Comparison of ENCODE assay signal across 8 cellular contexts in the genomic region with DNA sequence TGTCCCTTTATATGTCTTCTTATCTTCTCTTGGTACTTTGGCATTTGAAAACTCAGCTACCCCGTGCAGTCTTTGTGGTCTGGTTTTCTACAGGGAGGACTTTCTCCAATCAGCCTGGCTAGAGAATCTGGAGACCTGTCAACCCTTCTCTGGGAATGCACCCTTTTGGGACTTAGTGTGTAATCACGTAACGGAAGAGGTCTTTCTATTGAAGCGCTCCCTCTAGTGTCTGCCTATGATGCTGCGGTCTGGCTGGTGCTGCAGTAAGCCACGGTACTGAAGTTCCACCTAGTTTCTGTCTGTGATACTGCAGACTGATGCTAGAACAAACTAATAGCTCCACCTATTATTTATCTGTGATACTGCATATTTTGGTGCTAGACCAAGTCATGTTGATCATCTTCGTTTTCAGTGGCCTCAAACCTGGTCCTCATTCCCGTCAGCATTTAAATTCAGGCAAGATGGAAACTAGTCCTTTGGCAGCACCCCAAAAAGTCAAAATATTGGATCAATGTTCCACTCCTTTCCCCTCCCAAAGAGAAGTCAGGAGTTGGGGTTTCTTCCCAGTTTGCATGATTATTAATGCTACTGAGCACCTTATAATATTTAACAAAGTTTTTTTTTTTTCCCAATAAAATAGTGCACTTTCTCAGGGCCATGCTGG. TPM values are rescaled to one million over a fixed set of nuclear protein-coding genes. Genes with fewer than 3 reads are reported as not detected.
A peak's percentile ranks its signal among the peaks of the same experiment; 100 is the strongest.
DNase-seq lines count a peak whose midpoint lies in the region; ATAC-seq and TF ChIP-seq lines count a peak whose summit lies in the region.

No MANE protein-coding gene starts in this region.

- peaks cover 3% of the 10 kb centered on the region for H3K36me3 Mint-ChIP-seq in activated naive CD8-positive, alpha-beta T cell treated with anti-CD3 and anti-CD28 coated beads for 36 hours

- no peak overlapping the region for H3K27ac ChIP-seq in cardiac muscle cell

- H3K4me1 ChIP-seq in cardiac muscle cell (ENCODE audit: low read depth): no peaks in the 10 kb centered on the region

- no peaks in the 10 kb centered on the region for H3K36me3 ChIP-seq in cardiac muscle cell

- no peaks in the 10 kb centered on the region for H3K9me3 ChIP-seq in cardiac muscle cell (ENCODE audit: low read depth)

- H3K4me3 ChIP-seq in cardiac muscle cell: no peak overlapping the region

- peaks cover 28% of the 10 kb centered on the region for H3K27me3 Mint-ChIP-seq in activated naive CD8-positive, alpha-beta T cell treated with anti-CD3 and anti-CD28 coated beads for 36 hours

- H3K4me3 Mint-ChIP-seq in activated naive CD8-positive, alpha-beta T cell treated with anti-CD3 and anti-CD28 coated beads for 36 hours: no peak overlapping the region

- H3K9me3 Mint-ChIP-seq in activated naive CD8-positive, alpha-beta T cell treated with anti-CD3 and anti-CD28 coated beads for 36 hours: peaks cover 2% of the 10 kb centered on the region

- peak; percentile 93 for ATAC-seq in HG02840 (IDR thresholded peaks at IDR 0.05; ENCODE audit: low FRiP score, unreplicated experiment)

- TF ChIP-seq CTCF in GM13977 (IDR thresholded peaks at IDR 0.05; ENCODE audit: extremely low read depth, insufficient read depth, missing control alignments) (peak; percentile 94), cardiac muscle cell (IDR thresholded peaks at IDR 0.05; ENCODE audit: low read depth, low read length) (peak; percentile 100)

- DNase-seq in GM13977 (ENCODE audit: low spot score) (peak; percentile 79), NCI-H1417 (lab: John Stamatoyannopoulos, UW) (peak; percentile 62 to 88 (median 72)), SKM-1 treated with dmso at 0.1 percent for 144 hours (lab: John Stamatoyannopoulos, UW; ENCODE audit: unreplicated experiment) (peak; percentile 79), cardiac muscle cell (ENCODE audit: low read depth in 1 of 2, low spot score in 1 of 2) (peak; percentile 83 to 92), putamen (ENCODE audit: low spot score) (peak; percentile 75), cerebellar nuclear complex (lab: John Stamatoyannopoulos, UW) (no peak)
- DNase-seq in activated naive CD8-positive, alpha-beta T cell treated with anti-CD3 and anti-CD28 coated beads for 36 hours: peak; percentile 77

- in situ Hi-C loops in GM13977 (cut with MboI; ENCODE audit: low pct_unique_long_range_greater_than_20kb, low sequenced_read_pairs, unreplicated experiment): no loop called here

- H3K27me3 ChIP-seq in cardiac muscle cell: peaks cover 21% of the 10 kb centered on the region

- peaks cover 5% of the 10 kb centered on the region for H3K4me1 Mint-ChIP-seq in activated naive CD8-positive, alpha-beta T cell treated with anti-CD3 and anti-CD28 coated beads for 36 hours

- no peak overlapping the region for H3K27ac Mint-ChIP-seq in activated naive CD8-positive, alpha-beta T cell treated with anti-CD3 and anti-CD28 coated beads for 36 hours

RNA-seq across cellular contexts. Expression of gene SIRPB2, which starts 12.5 kb away (rescaled TPM):
- not detected for total RNA-seq in activated naive CD8-positive, alpha-beta T cell treated with anti-CD3 and anti-CD28 coated beads for 36 hours
- total RNA-seq in cardiac muscle cell: not detected in 2 replicates
- polyA plus RNA-seq in cardiac muscle cell: not detected in 2 replicates

RNA-seq across cellular contexts. Expression of gene NSFL1C, which starts 37.0 kb away (rescaled TPM):
- total RNA-seq in activated naive CD8-positive, alpha-beta T cell treated with anti-CD3 and anti-CD28 coated beads for 36 hours: 10 to 100 TPM; 94.6 to 96.2 TPM
- 46.2 and 51.6 TPM in 2 replicates for total RNA-seq in cardiac muscle cell
- 85.8 and 102 TPM in 2 replicates for polyA plus RNA-seq in cardiac muscle cell

RNA-seq across cellular contexts. Expression of gene SIRPD, which starts 53.8 kb away (rescaled TPM):
- total RNA-seq in activated naive CD8-positive, alpha-beta T cell treated with anti-CD3 and anti-CD28 coated beads for 36 hours: under 1 TPM in 1 of 2 experiments, not detected in 1; 0.28 TPM
- not detected in 2 replicates for total RNA-seq in cardiac muscle cell
- not detected in 2 replicates for polyA plus RNA-seq in cardiac muscle cell

Comparison
In these comparisons a context has a peak if more than half of its experiments do, and no peak if none do; other contexts are left out.
1. DNase-seq: peak in GM13977 (single experiment), NCI-H1417 (3 of 3), SKM-1 treated with dmso at 0.1 percent for 144 hours (single experiment), activated naive CD8-positive, alpha-beta T cell treated with anti-CD3 and anti-CD28 coated beads for 36 hours (single experiment), cardiac muscle cell (2 of 2) and putamen (single experiment); none in cerebellar nuclear complex (0 of 2).